ENCODE assay signal across 1 cellular context in genomic region chr19:38452430-38453366, GRCh38.
A peak's percentile ranks its signal among the peaks of the same experiment; 100 is the strongest.
TF ChIP-seq lines count a peak whose summit lies in the region.

No MANE protein-coding gene starts in this region.

TF ChIP-seq in K562, 482 proteins besides CTCF, POLR2A, EP300 and RAD21 (continued from another document and continues in another):
- 0 out of 2 replicates have a peak, but pooled peaks have one; percentile 50 for TF ChIP-seq E2F4 (CRISPR knock-in tag; IDR thresholded peaks at IDR 0.05; ENCODE audit: low read depth)
- TF ChIP-seq ZNF766 (CRISPR knock-in tag; conservative IDR thresholded peaks at IDR 0.05): no peak
- peak; percentile 100 for TF ChIP-seq L3MBTL2 (IDR thresholded peaks at IDR 0.05)
- peak; percentile 85 for TF ChIP-seq NR2C2 (CRISPR knock-in tag; IDR thresholded peaks at IDR 0.05)
- peak; percentile 95 for TF ChIP-seq NR2C2 (tag; IDR thresholded peaks at IDR 0.05)
- 0 out of 2 replicates have a peak, but pooled peaks have one; percentile 51 for TF ChIP-seq GTF2F1 (IDR thresholded peaks at IDR 0.05; ENCODE audit: low read depth, low read length)
- peak; percentile 58; the same call in 1 of the 2 replicates for TF ChIP-seq ZBTB2 (IDR thresholded peaks at IDR 0.05)
- TF ChIP-seq CEBPB (tag; IDR thresholded peaks at IDR 0.05): peak; percentile 51; the same call in 1 of the 2 replicates
- TF ChIP-seq FUS (optimal IDR thresholded peaks at IDR 0.05; ENCODE audit: low read depth, low read length): no peak
- TF ChIP-seq ZNF778 (CRISPR knock-in tag; IDR thresholded peaks at IDR 0.05): no peak
- TF ChIP-seq RCOR1 (IDR thresholded peaks at IDR 0.05; ENCODE audit: borderline replicate concordance in 1 of 2, low read depth in 2 of 2, low read length in 2 of 2): peak in 1 of 2 experiments; percentile 17; a peak in 1 of 4 replicates
- no peak for TF ChIP-seq CREB1 (IDR thresholded peaks at IDR 0.05)
- TF ChIP-seq CREB1 (CRISPR knock-in tag; IDR thresholded peaks at IDR 0.05): peak; percentile 60; the same call in 1 of the 2 replicates
- TF ChIP-seq KAT7 (CRISPR knock-in tag; IDR thresholded peaks at IDR 0.05; ENCODE audit: borderline replicate concordance): 0 out of 2 replicates have a peak, but pooled peaks have one; percentile 68
- TF ChIP-seq STAG1 (CRISPR knock-in tag; IDR thresholded peaks at IDR 0.05; ENCODE audit: borderline replicate concordance): no peak
- no peak for TF ChIP-seq HDAC3 (IDR thresholded peaks at IDR 0.05; ENCODE audit: borderline replicate concordance, partially characterized antibody)
- TF ChIP-seq KDM2B (CRISPR knock-in tag; IDR thresholded peaks at IDR 0.05): peak; percentile 56; the same call in 1 of the 2 replicates
- TF ChIP-seq KDM5B (IDR thresholded peaks at IDR 0.05; ENCODE audit: insufficient replicate concordance, low read depth, low read length): peak; percentile 79
- peak; percentile 89; the same call in 1 of the 2 replicates for TF ChIP-seq FOXP1 (CRISPR knock-in tag; IDR thresholded peaks at IDR 0.05)
- TF ChIP-seq ZNF24 (IDR thresholded peaks at IDR 0.05): 0 out of 2 replicates have a peak, but pooled peaks have one; percentile 16
- TF ChIP-seq TRIM24 (IDR thresholded peaks at IDR 0.05): peak; percentile 38 to 48; a peak in 1 of 4 replicates
- TF ChIP-seq FOXP4 (CRISPR knock-in tag; IDR thresholded peaks at IDR 0.05; ENCODE audit: borderline replicate concordance): peak; percentile 94; the same call in 1 of the 2 replicates
- TF ChIP-seq MEF2D (tag; conservative IDR thresholded peaks at IDR 0.05; ENCODE audit: low read depth): 0 out of 2 replicates have a peak, but pooled peaks have one; percentile 25
- TF ChIP-seq STAT6 (CRISPR knock-in tag; IDR thresholded peaks at IDR 0.05): peak; percentile 40; the same call in 1 of the 2 replicates
- TF ChIP-seq SREBF1 (IDR thresholded peaks at IDR 0.05; ENCODE audit: borderline replicate concordance, low read depth, low read length): no peak
- TF ChIP-seq MLLT1 (IDR thresholded peaks at IDR 0.05): peak in 1 of 2 experiments; percentile 22; a peak in 1 of 4 replicates
- no peak for TF ChIP-seq CBX8 (IDR thresholded peaks at IDR 0.05; ENCODE audit: borderline replicate concordance, extremely low read depth, low read depth, low read length, poor library complexity, severe bottlenecking)
- TF ChIP-seq DPF2 (IDR thresholded peaks at IDR 0.05): peak; percentile 46; the same call in 1 of the 2 replicates
- peak; percentile 57; the same call in 1 of the 2 replicates for TF ChIP-seq NFRKB (IDR thresholded peaks at IDR 0.05; ENCODE audit: low read depth)
- TF ChIP-seq ZNF224 (CRISPR knock-in tag; IDR thresholded peaks at IDR 0.05): peak; percentile 69; the same call in 1 of the 2 replicates
- peak; percentile 67 for TF ChIP-seq ZNF431 (CRISPR knock-in tag; IDR thresholded peaks at IDR 0.05)
- 0 out of 2 replicates have a peak, but pooled peaks have one; percentile 62 for TF ChIP-seq RREB1 (CRISPR knock-in tag; IDR thresholded peaks at IDR 0.05)
- no peak for TF ChIP-seq MTA2 (IDR thresholded peaks at IDR 0.05; ENCODE audit: low read depth)
